ENCODE assay signal across 8 cellular contexts in genomic region chr16:2009791-2010510, GRCh38. TPM values are rescaled to one million over a fixed set of nuclear protein-coding genes. Genes with fewer than 3 reads are reported as not detected.
A peak's percentile ranks its signal among the peaks of the same experiment; 100 is the strongest.
DNase-seq lines count a peak whose midpoint lies in the region; ATAC-seq and TF ChIP-seq lines count a peak whose summit lies in the region.

TSS of gene ZNF598 (minus strand) at chr16:2009821.

- DNase-seq in DMS79 (lab: John Stamatoyannopoulos, UW): peak; percentile 43
- peak; percentile 30 to 37 for DNase-seq in Kasumi-1 (lab: John Stamatoyannopoulos, UW)
- no peak for DNase-seq in SK-N-MC (ENCODE audit: low read depth, low spot score)
- peak; percentile 80 for DNase-seq in glomerular visceral epithelial cell (ENCODE audit: extremely low spot score)
- peak; percentile 100 for DNase-seq in osteoblast (ENCODE audit: insufficient read length, low spot score, missing footprints)
- peak; percentile 28 for DNase-seq in thoracic aorta (ENCODE audit: low spot score)

- peak within 1 kb of the TSS; percentile 84 for H2AFZ ChIP-seq in osteoblast (ENCODE audit: low read length)

- H3K27ac Mint-ChIP-seq in activated naive CD4-positive, alpha-beta T cell treated with anti-CD3 and anti-CD28 coated beads, Interleukin-2, amount 50 U/mL, for 24 hours: peak within 1 kb of the TSS; percentile 93

- H3K79me2 ChIP-seq in osteoblast (ENCODE audit: insufficient read depth, low read length): peaks cover 55% of the 10 kb centered on the region

- peaks cover 40% of the 10 kb centered on the region for H4K20me1 ChIP-seq in osteoblast (ENCODE audit: insufficient read depth, low read length)

- no peaks in the 10 kb centered on the region for H3K27me3 ChIP-seq in osteoblast (ENCODE audit: insufficient read depth, low read length)
- H3K27me3 ChIP-seq in thoracic aorta (replicated peaks; ENCODE audit: insufficient read depth): no peaks in the 10 kb centered on the region

- H3K36me3 Mint-ChIP-seq in activated naive CD4-positive, alpha-beta T cell treated with anti-CD3 and anti-CD28 coated beads, Interleukin-2, amount 50 U/mL, for 24 hours: peaks cover 2% of the 10 kb centered on the region

- peak within 1 kb of the TSS; percentile 95 for H3K4me3 Mint-ChIP-seq in activated naive CD4-positive, alpha-beta T cell treated with anti-CD3 and anti-CD28 coated beads, Interleukin-2, amount 50 U/mL, for 24 hours

- ATAC-seq in GM21723 (IDR thresholded peaks at IDR 0.05; ENCODE audit: unreplicated experiment): peak; percentile 67
- ATAC-seq in thoracic aorta (ENCODE audit: insufficient number of reproducible peaks, low FRiP score, low read depth): peak; percentile 90

- peaks cover 34% of the 10 kb centered on the region for H3K4me1 Mint-ChIP-seq in activated naive CD4-positive, alpha-beta T cell treated with anti-CD3 and anti-CD28 coated beads, Interleukin-2, amount 50 U/mL, for 24 hours

- no peaks in the 10 kb centered on the region for H3K9me3 ChIP-seq in SK-N-MC (ENCODE audit: low read depth, low read length)
- H3K9me3 ChIP-seq in osteoblast (ENCODE audit: low read depth, low read length): no peaks in the 10 kb centered on the region
- H3K9me3 ChIP-seq in thoracic aorta: no peaks in the 10 kb centered on the region

- no peaks in the 10 kb centered on the region for H3K27me3 Mint-ChIP-seq in activated naive CD4-positive, alpha-beta T cell treated with anti-CD3 and anti-CD28 coated beads, Interleukin-2, amount 50 U/mL, for 24 hours

- no peak for TF ChIP-seq CTCF in osteoblast (IDR thresholded peaks at IDR 0.05; ENCODE audit: extremely low read depth, low read depth, low read length)
- no peak for TF ChIP-seq CTCF in thoracic aorta (IDR thresholded peaks at IDR 0.05)

- peaks cover 26% of the 10 kb centered on the region for H3K4me1 ChIP-seq in osteoblast (ENCODE audit: insufficient read depth, low read length)
- peaks cover 24 to 40% of the 10 kb centered on the region in 2 donors for H3K4me1 ChIP-seq in thoracic aorta (ENCODE audit: control insufficient read depth in 1 of 2, low read depth in 2 of 2)

- peaks cover 9% of the 10 kb centered on the region; the same call in 1 of the 2 replicates for H3K36me3 ChIP-seq in SK-N-MC (ENCODE audit: insufficient read depth, low read length)
- no peaks in the 10 kb centered on the region for H3K36me3 ChIP-seq in osteoblast (ENCODE audit: insufficient read depth, low read length)
- no peaks in the 10 kb centered on the region for H3K36me3 ChIP-seq in thoracic aorta

- no peaks in the 10 kb centered on the region for H3K9me3 Mint-ChIP-seq in activated naive CD4-positive, alpha-beta T cell treated with anti-CD3 and anti-CD28 coated beads, Interleukin-2, amount 50 U/mL, for 24 hours

- H3K4me3 ChIP-seq in SK-N-MC (peak within 1 kb of the TSS; percentile 96), osteoblast (ENCODE audit: insufficient read depth, low read length) (peak within 1 kb of the TSS; percentile 82), thoracic aorta (peak within 1 kb of the TSS; percentile 98)

- peak within 1 kb of the TSS; percentile 98 for H3K9ac ChIP-seq in SK-N-MC (ENCODE audit: insufficient read length)

- peak within 1 kb of the TSS; percentile 98 for H3K4me2 ChIP-seq in osteoblast (ENCODE audit: insufficient read depth, low read length)

- H3K27ac ChIP-seq in SK-N-MC (peak within 1 kb of the TSS; percentile 85), osteoblast (ENCODE audit: low read depth, low read length) (peak within 1 kb of the TSS; percentile 88), thoracic aorta (peak within 1 kb of the TSS; percentile 79)

RNA-seq across cellular contexts. Expression of gene ZNF598, which starts in this region (rescaled TPM):
- total RNA-seq in osteoblast (17.7 and 21.0 TPM in 2 replicates), thoracic aorta (10 to 100 TPM; 65.8 to 68.5 TPM)
